9 cellular contexts compared by ENCODE assay signal in the genomic region with DNA sequence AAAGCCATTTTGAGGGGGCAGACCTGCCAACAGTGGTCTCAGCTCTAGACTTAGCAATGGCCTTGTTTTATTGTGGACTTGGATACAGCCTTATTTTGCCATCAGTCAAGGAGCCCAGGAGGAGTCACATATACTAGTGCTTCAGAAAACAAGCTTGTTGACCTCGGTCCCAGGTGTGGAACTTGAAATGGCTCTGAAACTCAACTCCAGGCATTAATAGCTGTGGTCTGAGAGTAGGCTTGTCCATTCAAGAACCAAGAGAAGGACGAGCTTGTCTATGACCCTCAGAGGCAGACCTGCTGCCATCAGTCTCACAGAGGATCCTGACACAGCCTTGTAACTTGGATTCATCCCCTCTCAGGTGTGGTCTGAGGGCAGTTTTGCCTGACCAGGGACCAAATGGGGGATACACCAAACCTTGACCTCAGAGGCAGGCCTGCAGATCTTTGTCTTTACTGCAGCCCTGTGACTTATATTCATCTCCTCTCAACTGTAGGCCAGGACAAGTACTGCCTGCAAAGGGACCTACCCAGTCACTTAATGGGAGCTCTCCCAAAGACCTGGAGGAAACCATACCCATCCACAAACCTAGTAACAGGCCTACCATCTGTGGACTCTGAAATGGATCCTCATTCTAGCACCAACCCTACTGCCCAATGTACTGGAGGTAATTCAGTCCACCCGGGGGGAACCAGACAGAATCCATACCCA. TPM values are rescaled to one million over a fixed set of nuclear protein-coding genes. Genes with fewer than 3 reads are reported as not detected.
"Had no signal": no experiment of that assay in that cellular context is flagged by ENCODE, and none has a peak within 500 bp of the region (broad histone marks: within the 10 kb centered on the region; RNA-seq: fewer than 3 reads in every experiment).

No MANE protein-coding gene starts in this region.

- H3K36me3 Mint-ChIP-seq: IgD-negative memory B cell had no signal

- H3K4me1 Mint-ChIP-seq: IgD-negative memory B cell had no signal

- H3K27ac Mint-ChIP-seq: H9, IgD-negative memory B cell had no signal

- DNase-seq: GOT3, H9, HCEC 1CT, KBM-7 had no signal

- FAIRE-seq: H54, HepG2, HTR-8/SVneo had no signal

- H3K4me3 Mint-ChIP-seq: H9, IgD-negative memory B cell had no signal

- ATAC-seq: HepG2 had no signal

RNA-seq across cellular contexts. Expression of a gene that starts 33.1 kb away (rescaled TPM):
- total RNA-seq: H9, HepG2, HT-29 had no signal

RNA-seq across cellular contexts. Expression of a gene that starts 49.1 kb away (rescaled TPM):
- total RNA-seq: H9, HepG2, HT-29 had no signal

RNA-seq across cellular contexts. Expression of a gene that starts 49.3 kb away (rescaled TPM):
- total RNA-seq: H9, HepG2, HT-29 had no signal

RNA-seq across cellular contexts. Expression of a gene that starts 58.6 kb away (rescaled TPM):
- total RNA-seq: H9, HepG2, HT-29 had no signal

RNA-seq across cellular contexts. Expression of a gene that starts 59.5 kb away (rescaled TPM):
- total RNA-seq: H9, HepG2, HT-29 had no signal
